Comparison of ENCODE assay signal across 1 cellular context in genomic region chr15:66489179-66489791, GRCh38.
TF ChIP-seq lines count a peak whose summit lies in the region.

No MANE protein-coding gene starts in this region.

TF ChIP-seq in IMR-90, 13 proteins besides CTCF, POLR2A, EP300 and RAD21:
- TF ChIP-seq SMC3 (IDR thresholded peaks at IDR 0.05; ENCODE audit: low read depth, low read length) (no peak), RCOR1 (IDR thresholded peaks at IDR 0.05; ENCODE audit: insufficient replicate concordance, low read length) (no peak), CHD1 (IDR thresholded peaks at IDR 0.05; ENCODE audit: low read depth, low read length) (no peak), BHLHE40 (IDR thresholded peaks at IDR 0.05; ENCODE audit: low read depth, low read length) (no peak), RFX5 (IDR thresholded peaks at IDR 0.05; ENCODE audit: low read depth, low read length) (no peak), MAZ (IDR thresholded peaks at IDR 0.05; ENCODE audit: borderline replicate concordance, low read depth, low read length) (no peak), MXI1 (IDR thresholded peaks at IDR 0.05; ENCODE audit: borderline replicate concordance, low read depth, low read length) (no peak), CEBPB (IDR thresholded peaks at IDR 0.05; ENCODE audit: low read depth, low read length) (no peak), FOS (IDR thresholded peaks at IDR 0.05; ENCODE audit: low read depth, low read length) (no peak)
